18 cellular contexts compared by ENCODE assay signal in genomic region chr2:24620936-24621335, GRCh38.
A peak's percentile ranks its signal among the peaks of the same experiment; 100 is the strongest.
DNase-seq lines count a peak whose midpoint lies in the region; FAIRE-seq and TF ChIP-seq lines count a peak whose summit lies in the region.
"Had no signal": no experiment of that assay in that cellular context is flagged by ENCODE, and none has a peak within 500 bp of the region (broad histone marks: within the 10 kb centered on the region; RNA-seq: fewer than 3 reads in every experiment).

No MANE protein-coding gene starts in this region.

- no peaks in the 10 kb centered on the region for H3K4me1 ChIP-seq in astrocyte (ENCODE audit: insufficient read depth, low read length)
- H3K4me1 ChIP-seq in hepatocyte (ENCODE audit: insufficient read depth), result peaks cover 5% of the 10 kb centered on the region
- no peaks in the 10 kb centered on the region for H3K4me1 ChIP-seq in testis
- H3K4me1 ChIP-seq: BLaER1 had no signal

- no peaks in the 10 kb centered on the region for H3K27me3 ChIP-seq in astrocyte (ENCODE audit: insufficient read depth, low read length)
- no peaks in the 10 kb centered on the region for H3K27me3 ChIP-seq in hepatocyte
- no peaks in the 10 kb centered on the region for H3K27me3 ChIP-seq in testis
- H3K27me3 ChIP-seq: BLaER1 had no signal

- H3K4me3 ChIP-seq in astrocyte (ENCODE audit: insufficient read depth, low read depth, low read length) (no peak overlapping the region), hepatocyte (no peak overlapping the region), testis (no peak overlapping the region)
- H3K4me3 ChIP-seq: BLaER1, PC-9 had no signal

- TF ChIP-seq CTCF in astrocyte (IDR thresholded peaks at IDR 0.05; ENCODE audit: insufficient read depth, low read depth, low read length), result no peak
- TF ChIP-seq CTCF in hepatocyte (IDR thresholded peaks at IDR 0.05; ENCODE audit: poor library complexity), result no peak
- TF ChIP-seq CTCF in testis (IDR thresholded peaks at IDR 0.05), result no peak

- H4K20me1 ChIP-seq in astrocyte (ENCODE audit: insufficient read depth, low read length), result peaks cover 10% of the 10 kb centered on the region
- peaks cover 13% of the 10 kb centered on the region for H4K20me1 ChIP-seq in hepatocyte (ENCODE audit: insufficient read depth, poor library complexity, severe bottlenecking)

- H3K36me3 Mint-ChIP-seq in astrocyte (ENCODE audit: low read depth, unreplicated experiment), result no peaks in the 10 kb centered on the region
- H3K36me3 Mint-ChIP-seq: CD8-positive, alpha-beta T cell had no signal

- peaks cover 3% of the 10 kb centered on the region for H3K79me2 ChIP-seq in astrocyte (ENCODE audit: insufficient read depth, low read length)
- peaks cover 75% of the 10 kb centered on the region for H3K79me2 ChIP-seq in hepatocyte

- TF ChIP-seq POLR2A in testis (IDR thresholded peaks at IDR 0.05), result no peak

- no peak overlapping the region for H3K9ac ChIP-seq in astrocyte (ENCODE audit: low read length)
- H3K9ac ChIP-seq: BLaER1 had no signal

- H3K27me3 Mint-ChIP-seq in astrocyte (ENCODE audit: low read depth, unreplicated experiment), result no peaks in the 10 kb centered on the region
- H3K27me3 Mint-ChIP-seq: IgD-negative memory B cell had no signal

- DNase-seq in NCI-H2227 treated with DMSO at 0.1 percent for 48 hours (lab: John Stamatoyannopoulos, UW) (peak; percentile 12), NCI-H2227 (lab: John Stamatoyannopoulos, UW; ENCODE audit: unreplicated experiment) (no peak), astrocyte (ENCODE audit: low read depth) (peak; percentile 52), hepatocyte (ENCODE audit: low spot score) (peak; percentile 50), testis (peak; percentile 50), medulla oblongata (ENCODE audit: extremely low spot score) (no peak), SHP77 (lab: John Stamatoyannopoulos, UW) (no peak), mucosa of gallbladder (ENCODE audit: low spot score) (no peak)
- DNase-seq: 8988T; CD8-positive, alpha-beta T cell; DMS79; HCEC 1CT; NCI-H1417 treated with DMSO at 0.1 percent for 48 hours; NCI-H2029 treated with DMSO at 0.1 percent for 48 hours; PC-9 had no signal

- H2AFZ ChIP-seq in astrocyte (ENCODE audit: low read depth, low read length), result no peak overlapping the region
- H2AFZ ChIP-seq in hepatocyte, result no peak overlapping the region
- H2AFZ ChIP-seq: PC-9 had no signal

- no peaks in the 10 kb centered on the region for H3K9me2 ChIP-seq in hepatocyte (replicated peaks; ENCODE audit: insufficient read depth)

- no peak overlapping the region for H3K4me3 Mint-ChIP-seq in astrocyte (ENCODE audit: unreplicated experiment)
- H3K4me3 Mint-ChIP-seq: CD8-positive, alpha-beta T cell; IgD-negative memory B cell had no signal

- H3K9me3 Mint-ChIP-seq in astrocyte (ENCODE audit: unreplicated experiment), result no peaks in the 10 kb centered on the region
- H3K9me3 Mint-ChIP-seq: CD8-positive, alpha-beta T cell had no signal

- H3K9me3 ChIP-seq in astrocyte (ENCODE audit: insufficient read depth, low read depth, low read length) (no peaks in the 10 kb centered on the region), hepatocyte (ENCODE audit: low read depth) (no peaks in the 10 kb centered on the region), testis (no peaks in the 10 kb centered on the region)
- H3K9me3 ChIP-seq: BLaER1 had no signal

- no peak overlapping the region for H3K27ac Mint-ChIP-seq in astrocyte (ENCODE audit: unreplicated experiment)
- H3K27ac Mint-ChIP-seq: CD8-positive, alpha-beta T cell; IgD-negative memory B cell had no signal

- H3K4me2 ChIP-seq in astrocyte (ENCODE audit: low read length) (no peak overlapping the region), hepatocyte (no peak overlapping the region)
- H3K4me2 ChIP-seq: BLaER1, PC-9 had no signal

- intact Hi-C loops in testis (cut with DNase I; ENCODE audit: low total_unique reads), result no loop called here

- FAIRE-seq in astrocyte (lab: Jason Lieb, UNC), result no peak
- FAIRE-seq: D721Med had no signal

- peaks cover 8% of the 10 kb centered on the region for H3K4me1 Mint-ChIP-seq in astrocyte (ENCODE audit: low read depth, unreplicated experiment)

- H3K36me3 ChIP-seq in astrocyte (ENCODE audit: insufficient read depth, low read length), result no peaks in the 10 kb centered on the region
- no peaks in the 10 kb centered on the region for H3K36me3 ChIP-seq in hepatocyte (replicated peaks; ENCODE audit: insufficient read depth, low read depth)
- no peaks in the 10 kb centered on the region for H3K36me3 ChIP-seq in testis (ENCODE audit: low read depth, missing control alignments)
- H3K36me3 ChIP-seq: BLaER1 had no signal

- H3K27ac ChIP-seq in astrocyte (ENCODE audit: low read depth, low read length) (no peak overlapping the region), hepatocyte (no peak overlapping the region), testis (no peak overlapping the region)
- H3K27ac ChIP-seq: BLaER1, PC-9 had no signal

- WGBS in hepatocyte (ENCODE audit: low lambda C conversion rate, missing lambda C conversion rate), result 84% methylated on average over 2 of the region's 2 CpGs
- WGBS in testis, 2 donors, result 54 to 70% methylated on average over 2 of the region's 2 CpGs

Comparison
In these comparisons a context has a peak if more than half of its experiments do, and no peak if none do; other contexts are left out.
1. DNase-seq: peak in NCI-H2227 treated with DMSO at 0.1 percent for 48 hours (single experiment), astrocyte (single experiment), hepatocyte (single experiment) and testis (single experiment); none in NCI-H2227 (single experiment), medulla oblongata (single experiment), SHP77 (0 of 2) and mucosa of gallbladder (single experiment).